In the genomic region with DNA sequence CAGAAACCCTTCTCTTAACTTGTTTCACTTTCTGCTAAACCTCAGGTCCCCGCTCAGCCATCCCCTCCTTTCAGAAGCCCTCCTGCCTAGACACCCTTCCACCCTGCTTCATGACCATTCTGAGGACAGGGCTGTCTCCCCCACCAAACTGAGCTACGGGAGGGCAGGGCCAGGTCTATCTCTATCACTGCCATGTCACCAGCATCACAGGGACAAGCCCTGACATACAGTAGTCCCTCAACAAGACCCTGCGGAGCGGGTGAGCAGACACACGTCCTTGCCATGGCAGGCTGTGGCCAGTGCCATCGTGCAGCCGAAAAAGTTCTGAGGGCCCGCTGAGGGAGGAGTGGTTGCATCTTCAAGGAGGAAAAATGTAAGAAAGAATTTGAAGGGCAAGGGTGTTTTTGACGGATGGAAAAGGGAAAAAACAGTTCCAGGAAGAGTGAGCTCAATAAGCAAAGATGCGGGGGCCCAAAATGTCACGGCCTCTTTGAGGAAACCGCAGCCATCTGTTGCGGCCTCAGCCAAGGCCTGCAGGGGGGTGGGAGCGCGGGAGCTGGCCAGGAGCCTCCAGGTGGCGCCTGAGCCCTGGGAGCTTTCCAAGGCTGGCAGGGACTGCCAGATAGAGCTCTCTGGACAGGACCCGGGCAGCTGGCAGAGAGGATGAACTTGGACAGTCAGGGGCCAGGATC, we compare ENCODE assay signal across 1 cellular context.
TF ChIP-seq lines count a peak whose summit lies in the region.

No MANE protein-coding gene starts in this region.

TF ChIP-seq in SK-N-SH, 30 proteins besides CTCF, POLR2A, EP300 and RAD21 (continued from another document):
- TF ChIP-seq, protein P1, sequence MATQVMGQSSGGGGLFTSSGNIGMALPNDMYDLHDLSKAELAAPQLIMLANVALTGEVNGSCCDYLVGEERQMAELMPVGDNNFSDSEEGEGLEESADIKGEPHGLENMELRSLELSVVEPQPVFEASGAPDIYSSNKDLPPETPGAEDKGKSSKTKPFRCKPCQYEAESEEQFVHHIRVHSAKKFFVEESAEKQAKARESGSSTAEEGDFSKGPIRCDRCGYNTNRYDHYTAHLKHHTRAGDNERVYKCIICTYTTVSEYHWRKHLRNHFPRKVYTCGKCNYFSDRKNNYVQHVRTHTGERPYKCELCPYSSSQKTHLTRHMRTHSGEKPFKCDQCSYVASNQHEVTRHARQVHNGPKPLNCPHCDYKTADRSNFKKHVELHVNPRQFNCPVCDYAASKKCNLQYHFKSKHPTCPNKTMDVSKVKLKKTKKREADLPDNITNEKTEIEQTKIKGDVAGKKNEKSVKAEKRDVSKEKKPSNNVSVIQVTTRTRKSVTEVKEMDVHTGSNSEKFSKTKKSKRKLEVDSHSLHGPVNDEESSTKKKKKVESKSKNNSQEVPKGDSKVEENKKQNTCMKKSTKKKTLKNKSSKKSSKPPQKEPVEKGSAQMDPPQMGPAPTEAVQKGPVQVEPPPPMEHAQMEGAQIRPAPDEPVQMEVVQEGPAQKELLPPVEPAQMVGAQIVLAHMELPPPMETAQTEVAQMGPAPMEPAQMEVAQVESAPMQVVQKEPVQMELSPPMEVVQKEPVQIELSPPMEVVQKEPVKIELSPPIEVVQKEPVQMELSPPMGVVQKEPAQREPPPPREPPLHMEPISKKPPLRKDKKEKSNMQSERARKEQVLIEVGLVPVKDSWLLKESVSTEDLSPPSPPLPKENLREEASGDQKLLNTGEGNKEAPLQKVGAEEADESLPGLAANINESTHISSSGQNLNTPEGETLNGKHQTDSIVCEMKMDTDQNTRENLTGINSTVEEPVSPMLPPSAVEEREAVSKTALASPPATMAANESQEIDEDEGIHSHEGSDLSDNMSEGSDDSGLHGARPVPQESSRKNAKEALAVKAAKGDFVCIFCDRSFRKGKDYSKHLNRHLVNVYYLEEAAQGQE (IDR thresholded peaks at IDR 0.05; ENCODE audit: low read depth, low read length), result 0 out of 2 replicates have a peak, but pooled peaks have one; percentile 8
- no peak for TF ChIP-seq GATA2 (CRISPR knock-in tag; IDR thresholded peaks at IDR 0.05)
